18 cellular contexts compared by ENCODE assay signal in the genomic region with DNA sequence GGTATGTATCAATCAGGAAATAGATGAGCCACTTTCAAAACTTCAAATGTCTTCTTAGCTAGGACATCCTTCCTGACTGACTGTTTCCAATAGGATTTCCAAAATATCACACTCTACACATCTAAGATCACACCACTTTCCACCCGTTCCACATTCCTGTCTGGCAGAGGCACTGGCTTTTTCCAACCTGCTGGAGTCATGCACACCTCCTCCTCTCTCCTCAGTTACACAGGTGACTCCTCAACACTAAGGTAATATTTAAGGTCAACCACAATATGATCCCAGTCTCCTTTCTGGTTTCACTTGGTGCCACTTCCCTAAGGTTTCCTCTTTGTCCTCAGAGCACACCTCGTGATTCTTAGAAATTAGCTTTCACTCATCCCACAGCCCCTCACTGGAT.
DNase-seq lines count a peak whose midpoint lies in the region; FAIRE-seq and TF ChIP-seq lines count a peak whose summit lies in the region.
"Had no signal": no experiment of that assay in that cellular context is flagged by ENCODE, and none has a peak within 500 bp of the region (broad histone marks: within the 10 kb centered on the region; RNA-seq: fewer than 3 reads in every experiment).

No MANE protein-coding gene starts in this region.

- FAIRE-seq in bronchial epithelial cell (lab: Jason Lieb, UNC), result peak; percentile 7
- FAIRE-seq: GM12892, GM18507 had no signal

- TF ChIP-seq CTCF in mammary epithelial cell (conservative IDR thresholded peaks at IDR 0.05 in 1 of 2, IDR thresholded peaks at IDR 0.05 in 1 of 2; ENCODE audit: extremely low read depth in 1 of 2, insufficient read depth in 1 of 2, low read depth in 1 of 2, low read length in 2 of 2), result no peak
- no peak for TF ChIP-seq CTCF in MCF 10A (IDR thresholded peaks at IDR 0.05; ENCODE audit: unreplicated experiment)
- TF ChIP-seq CTCF in bronchial epithelial cell (IDR thresholded peaks at IDR 0.05; ENCODE audit: insufficient read depth, low read length, severe bottlenecking), result no peak
- TF ChIP-seq CTCF in thyroid gland (IDR thresholded peaks at IDR 0.05), result no peak

- intact Hi-C loops in mammary epithelial cell (cut with micrococcal nuclease), result no loop called here
- intact Hi-C loops in MCF 10A (cut with micrococcal nuclease), result no loop called here
- intact Hi-C loops in thyroid gland (cut with DNase I), result no loop called here

- H3K4me1 Mint-ChIP-seq in MCF 10A (ENCODE audit: insufficient read depth, unreplicated experiment), result peaks cover 30% of the 10 kb centered on the region
- H3K4me1 Mint-ChIP-seq: CD14-positive monocyte; CD4-positive, alpha-beta memory T cell had no signal

- DNase-seq in mammary epithelial cell (peak; percentile 9), MCF 10A (ENCODE audit: unreplicated experiment) (no peak), bronchial epithelial cell (ENCODE audit: low read depth) (no peak), kidney tubule cell (ENCODE audit: low spot score) (peak; percentile 63), thyroid gland (peak; percentile 30 to 53), NCI-H2196 (lab: John Stamatoyannopoulos, UW; ENCODE audit: unreplicated experiment) (no peak), HEK293T (ENCODE audit: extremely low spot score) (no peak)
- no peak for DNase-seq in stimulated activated CD4-positive, alpha-beta T cell treated with anti-CD3 and anti-CD28 coated beads, Interleukin-4, amount 100 ng/mL, for 24 hours
- DNase-seq: 8988T; CD4-positive, alpha-beta memory T cell; DMS153; DMS79; GDM1; GM23248 had no signal

- BruUV-seq in mammary epithelial cell (replicated peaks; lab: Mats Ljungman, UMichigan) (no TSS peak), MCF 10A (replicated peaks; lab: Mats Ljungman, UMichigan) (no TSS peak)

- H3K27me3 Mint-ChIP-seq in MCF 10A (ENCODE audit: insufficient read depth, unreplicated experiment), result no peaks in the 10 kb centered on the region

- no peaks in the 10 kb centered on the region for H3K9me3 ChIP-seq in mammary epithelial cell (replicated peaks; ENCODE audit: insufficient read depth, low read length)
- no peaks in the 10 kb centered on the region for H3K9me3 ChIP-seq in thyroid gland
- H3K9me3 ChIP-seq: BLaER1 had no signal

- no peaks in the 10 kb centered on the region for H3K9me3 Mint-ChIP-seq in MCF 10A (ENCODE audit: unreplicated experiment)
- H3K9me3 Mint-ChIP-seq: CD4-positive, alpha-beta memory T cell had no signal

- H3K4me1 ChIP-seq in mammary epithelial cell (ENCODE audit: insufficient read depth, low read length) (peaks cover 8% of the 10 kb centered on the region), thyroid gland (peaks cover 38 to 45% of the 10 kb centered on the region in 2 donors)

- H3K27ac Mint-ChIP-seq in MCF 10A (ENCODE audit: low read depth, unreplicated experiment), result no peak overlapping the region
- H3K27ac Mint-ChIP-seq: CD4-positive, alpha-beta memory T cell had no signal

- POLR2A ChIA-PET in MCF 10A (lab: Yijun Ruan, JAX), result interaction anchor here (0.7 to 0.9 kb wide), 2 partner anchors 10 to 12 kb away, joined by 3 read pairs; no protein-coding TSS in a partner anchor
- POLR2A ChIA-PET in HEK293T (lab: Yijun Ruan, JAX), result no interaction called here

- H3K9ac ChIP-seq in mammary epithelial cell (ENCODE audit: insufficient read depth, low read length), result no peak overlapping the region
- H3K9ac ChIP-seq: BLaER1, GM23248 had no signal

- TF ChIP-seq POLR2A in thyroid gland (IDR thresholded peaks at IDR 0.05), result no peak

- in situ Hi-C loops in mammary epithelial cell (cut with MboI; ENCODE audit: low sequenced_read_pairs in 2 of 2), result loop anchor here in 1 of 2 donors (25.0 kb wide), 1 partner anchor 1306 kb away; no protein-coding TSS in a partner anchor

- H3K4me2 ChIP-seq in mammary epithelial cell (ENCODE audit: insufficient read depth, low read depth, low read length), result no peak overlapping the region
- H3K4me2 ChIP-seq: BLaER1 had no signal

- no peak overlapping the region for H2AFZ ChIP-seq in mammary epithelial cell (ENCODE audit: low read depth, low read length)
- H2AFZ ChIP-seq: GM23248 had no signal

- CTCF ChIA-PET in mammary epithelial cell (lab: Charles Lee; ENCODE audit: low non-redundant PET) (no interaction called here), MCF 10A (lab: Yijun Ruan, JAX) (no interaction called here), HEK293T (lab: Yijun Ruan, JAX) (interaction anchor here (0.6 kb wide), 1 partner anchor 122 kb away, joined by 5 read pairs; no protein-coding TSS in a partner anchor)

- WGBS in mammary epithelial cell (ENCODE audit: low coverage, missing lambda C conversion rate), result 96% methylated on average over 2 of the region's 2 CpGs
- 65 to 71% methylated on average over 2 of the region's 2 CpGs for WGBS in thyroid gland, 2 donors

- H3K27me3 ChIP-seq in mammary epithelial cell (ENCODE audit: insufficient read depth, low read length) (no peaks in the 10 kb centered on the region), bronchial epithelial cell (ENCODE audit: control insufficient read depth, insufficient read depth, low read length) (no peaks in the 10 kb centered on the region), thyroid gland (no peaks in the 10 kb centered on the region)
- H3K27me3 ChIP-seq: BLaER1 had no signal

- no peaks in the 10 kb centered on the region for H4K20me1 ChIP-seq in mammary epithelial cell (ENCODE audit: insufficient read depth, low read length)
- H4K20me1 ChIP-seq: BLaER1 had no signal

- dilution Hi-C loops in mammary epithelial cell (cut with HindIII; ENCODE audit: low sequenced_read_pairs), result no loop called here

- H3K27ac ChIP-seq in mammary epithelial cell (ENCODE audit: insufficient read depth, low read depth, low read length) (no peak overlapping the region), thyroid gland (no peak overlapping the region)
- H3K27ac ChIP-seq: BLaER1, GM23248 had no signal

- H3K79me2 ChIP-seq in mammary epithelial cell (ENCODE audit: insufficient read depth, low read length), result peaks cover 31% of the 10 kb centered on the region

- H3K36me3 Mint-ChIP-seq in MCF 10A (ENCODE audit: insufficient read depth, unreplicated experiment), result peaks cover 7% of the 10 kb centered on the region
- H3K36me3 Mint-ChIP-seq: CD14-positive monocyte; CD4-positive, alpha-beta memory T cell had no signal

- no peaks in the 10 kb centered on the region for H3K36me3 ChIP-seq in mammary epithelial cell (ENCODE audit: insufficient read depth, low read length)
- H3K36me3 ChIP-seq in bronchial epithelial cell (ENCODE audit: control insufficient read depth, insufficient read depth, low read length), result no peaks in the 10 kb centered on the region
- no peaks in the 10 kb centered on the region for H3K36me3 ChIP-seq in thyroid gland
- H3K36me3 ChIP-seq: BLaER1 had no signal

- no peak overlapping the region for H3K4me3 Mint-ChIP-seq in MCF 10A (ENCODE audit: unreplicated experiment)
- H3K4me3 Mint-ChIP-seq: CD14-positive monocyte; CD4-positive, alpha-beta memory T cell had no signal

- H3K4me3 ChIP-seq in mammary epithelial cell (replicated peaks in 1 of 3; ENCODE audit: insufficient read depth in 1 of 3, low read depth in 2 of 3, low read length in 3 of 3), result no peak overlapping the region
- no peak overlapping the region for H3K4me3 ChIP-seq in bronchial epithelial cell (ENCODE audit: low read depth, low read length)
- no peak overlapping the region for H3K4me3 ChIP-seq in thyroid gland (replicated peaks in 1 of 3)
- H3K4me3 ChIP-seq: BLaER1, GM23248 had no signal

TF ChIP-seq in HEK293T, 16 proteins besides CTCF, POLR2A, EP300 and RAD21:
- TF ChIP-seq FOXM1 (IDR thresholded peaks at IDR 0.05; ENCODE audit: borderline replicate concordance) (no peak), ZNF384 (IDR thresholded peaks at IDR 0.05) (no peak), FOXA1 (IDR thresholded peaks at IDR 0.05) (no peak), ARNT (IDR thresholded peaks at IDR 0.05) (no peak), BHLHE40 (IDR thresholded peaks at IDR 0.05; ENCODE audit: borderline replicate concordance) (no peak), HDGF (IDR thresholded peaks at IDR 0.05; ENCODE audit: borderline replicate concordance) (no peak), CTBP1 (IDR thresholded peaks at IDR 0.05; ENCODE audit: borderline replicate concordance) (no peak), LEF1 (IDR thresholded peaks at IDR 0.05; ENCODE audit: borderline replicate concordance) (no peak), SP1 (IDR thresholded peaks at IDR 0.05) (no peak), NFRKB (IDR thresholded peaks at IDR 0.05) (no peak), L3MBTL2 (conservative IDR thresholded peaks at IDR 0.05) (no peak), SUZ12 (IDR thresholded peaks at IDR 0.05) (no peak), TARDBP (IDR thresholded peaks at IDR 0.05) (no peak), ELF4 (IDR thresholded peaks at IDR 0.05) (no peak), FOXK2 (IDR thresholded peaks at IDR 0.05) (no peak)
- TF ChIP-seq, protein P1, sequence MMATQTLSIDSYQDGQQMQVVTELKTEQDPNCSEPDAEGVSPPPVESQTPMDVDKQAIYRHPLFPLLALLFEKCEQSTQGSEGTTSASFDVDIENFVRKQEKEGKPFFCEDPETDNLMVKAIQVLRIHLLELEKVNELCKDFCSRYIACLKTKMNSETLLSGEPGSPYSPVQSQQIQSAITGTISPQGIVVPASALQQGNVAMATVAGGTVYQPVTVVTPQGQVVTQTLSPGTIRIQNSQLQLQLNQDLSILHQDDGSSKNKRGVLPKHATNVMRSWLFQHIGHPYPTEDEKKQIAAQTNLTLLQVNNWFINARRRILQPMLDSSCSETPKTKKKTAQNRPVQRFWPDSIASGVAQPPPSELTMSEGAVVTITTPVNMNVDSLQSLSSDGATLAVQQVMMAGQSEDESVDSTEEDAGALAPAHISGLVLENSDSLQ (IDR thresholded peaks at IDR 0.05), result no peak

Comparison
In these comparisons a context has a peak if more than half of its experiments do, and no peak if none do; other contexts are left out.
1. DNase-seq: peak in mammary epithelial cell (single experiment), kidney tubule cell (single experiment) and thyroid gland (2 of 2); none in MCF 10A (single experiment), bronchial epithelial cell (single experiment), NCI-H2196 (single experiment), stimulated activated CD4-positive, alpha-beta T cell treated with anti-CD3 and anti-CD28 coated beads, Interleukin-4, amount 100 ng/mL, for 24 hours (single experiment) and HEK293T (single experiment).